In genomic region chr3:15860014-15860934, GRCh38 we compare ENCODE assay signal across 2 cellular contexts.
TF ChIP-seq lines count a peak whose summit lies in the region.

No MANE protein-coding gene starts in this region.

TF ChIP-seq in HEK293, 187 proteins besides CTCF, POLR2A, EP300 and RAD21 (continued from another document and continues in another):
- no peak for TF ChIP-seq ZNF18 (tag by site-specific recombination; IDR thresholded peaks at IDR 0.05)
- no peak; the same call in 1 of the 2 replicates for TF ChIP-seq GFI1B (tag by site-specific recombination; IDR thresholded peaks at IDR 0.05)
- TF ChIP-seq SP7 (tag by site-specific recombination; IDR thresholded peaks at IDR 0.05) = peak; percentile 77
- TF ChIP-seq ZNF580 (tag by site-specific recombination; IDR thresholded peaks at IDR 0.05) = peak; percentile 30; the same call in 1 of the 2 replicates
- no peak for TF ChIP-seq ZNF558 (tag by site-specific recombination; IDR thresholded peaks at IDR 0.05)
- TF ChIP-seq ZNF768 (tag by site-specific recombination; IDR thresholded peaks at IDR 0.05) = no peak
- TF ChIP-seq HOXA7 (CRISPR knock-in tag; IDR thresholded peaks at IDR 0.05; ENCODE audit: borderline replicate concordance) = no peak
- TF ChIP-seq GLIS1 (tag by site-specific recombination; IDR thresholded peaks at IDR 0.05) = peak; percentile 37
- no peak for TF ChIP-seq ZNF747 (tag by site-specific recombination; IDR thresholded peaks at IDR 0.05)
- peak; percentile 77 for TF ChIP-seq ZXDB (tag by site-specific recombination; IDR thresholded peaks at IDR 0.05)
- TF ChIP-seq KLF8 (tag by site-specific recombination; IDR thresholded peaks at IDR 0.05) = peak; percentile 99
- no peak for TF ChIP-seq YY2 (tag by site-specific recombination; IDR thresholded peaks at IDR 0.05)
- TF ChIP-seq ZBTB48 (tag by site-specific recombination; IDR thresholded peaks at IDR 0.05) = peak; percentile 97
- no peak for TF ChIP-seq ZNF132 (tag by site-specific recombination; IDR thresholded peaks at IDR 0.05; ENCODE audit: borderline replicate concordance)
- TF ChIP-seq ZNF555 (tag by site-specific recombination; conservative IDR thresholded peaks at IDR 0.05) = no peak
- TF ChIP-seq ZNF157 (tag by site-specific recombination; IDR thresholded peaks at IDR 0.05) = 0 out of 2 replicates have a peak, but pooled peaks have one; percentile 24
- TF ChIP-seq SCRT2 (tag by site-specific recombination; IDR thresholded peaks at IDR 0.05) = peak; percentile 85
- 0 out of 2 replicates have a peak, but pooled peaks have one; percentile 10 for TF ChIP-seq ZNF449 (tag by site-specific recombination; IDR thresholded peaks at IDR 0.05)
- no peak for TF ChIP-seq ZNF184 (tag by site-specific recombination; IDR thresholded peaks at IDR 0.05)
- no peak for TF ChIP-seq ZFP41 (tag by site-specific recombination; IDR thresholded peaks at IDR 0.05; ENCODE audit: borderline replicate concordance)
- no peak for TF ChIP-seq TCF7L2 (IDR thresholded peaks at IDR 0.05; ENCODE audit: borderline replicate concordance, low read depth, low read length)
- TF ChIP-seq ZNF114 (tag by site-specific recombination; IDR thresholded peaks at IDR 0.05) = no peak
- no peak for TF ChIP-seq ZNF169 (tag by site-specific recombination; IDR thresholded peaks at IDR 0.05)
- TF ChIP-seq ZNF521 (tag by site-specific recombination; IDR thresholded peaks at IDR 0.05) = no peak
- no peak for TF ChIP-seq ZBTB49 (tag by site-specific recombination; IDR thresholded peaks at IDR 0.05; ENCODE audit: low read depth)
- TF ChIP-seq KLF7 (tag by site-specific recombination; IDR thresholded peaks at IDR 0.05; ENCODE audit: borderline replicate concordance) = peak; percentile 98
- no peak for TF ChIP-seq SALL2 (tag by site-specific recombination; IDR thresholded peaks at IDR 0.05; ENCODE audit: borderline replicate concordance)
- TF ChIP-seq ZNF654 (tag by site-specific recombination; IDR thresholded peaks at IDR 0.05; ENCODE audit: low read depth) = no peak
- TF ChIP-seq ZNF140 (tag by site-specific recombination; IDR thresholded peaks at IDR 0.05) = no peak
- no peak for TF ChIP-seq ZNF658 (tag by site-specific recombination; IDR thresholded peaks at IDR 0.05)
- TF ChIP-seq ZNF37A (tag by site-specific recombination; IDR thresholded peaks at IDR 0.05) = no peak
- no peak for TF ChIP-seq ZFP3 (tag by site-specific recombination; IDR thresholded peaks at IDR 0.05; ENCODE audit: low read depth)

TF ChIP-seq in HepG2, 621 proteins besides CTCF, POLR2A, EP300 and RAD21 (continued from another document and continues in another):
- TF ChIP-seq THAP9 (CRISPR knock-in tag; IDR thresholded peaks at IDR 0.05; ENCODE audit: borderline replicate concordance) = 0 out of 2 replicates have a peak, but pooled peaks have one; percentile 30
- TF ChIP-seq ZNF580 (CRISPR knock-in tag; IDR thresholded peaks at IDR 0.05; ENCODE audit: borderline replicate concordance, low read depth) = 0 out of 2 replicates have a peak, but pooled peaks have one; percentile 23
- TF ChIP-seq BRD4 (CRISPR knock-in tag; IDR thresholded peaks at IDR 0.05) = no peak
- no peak for TF ChIP-seq ZHX2 (IDR thresholded peaks at IDR 0.05; ENCODE audit: low read depth)
- no peak for TF ChIP-seq ZHX2 (CRISPR knock-in tag; IDR thresholded peaks at IDR 0.05; ENCODE audit: borderline replicate concordance)
- TF ChIP-seq CC2D1A (CRISPR knock-in tag; IDR thresholded peaks at IDR 0.05) = no peak
- TF ChIP-seq HNRNPH1 (optimal IDR thresholded peaks at IDR 0.05; ENCODE audit: low read depth, low read length) = no peak
- TF ChIP-seq MXI1 (IDR thresholded peaks at IDR 0.05; ENCODE audit: borderline replicate concordance, low read depth, low read length) = peak; percentile 59; the same call in 2 of the 3 replicates
- peak; percentile 20; the same call in 1 of the 2 replicates for TF ChIP-seq MED1 (CRISPR knock-in tag; IDR thresholded peaks at IDR 0.05)
- no peak for TF ChIP-seq ZNF138 (CRISPR knock-in tag; IDR thresholded peaks at IDR 0.05; ENCODE audit: low read depth)
- TF ChIP-seq ZNF576 (CRISPR knock-in tag; IDR thresholded peaks at IDR 0.05) = no peak
- 0 out of 2 replicates have a peak, but pooled peaks have one; percentile 76 for TF ChIP-seq PCBP1 (IDR thresholded peaks at IDR 0.05; ENCODE audit: borderline replicate concordance, low read depth, low read length)
- TF ChIP-seq KDM4B (CRISPR knock-in tag; IDR thresholded peaks at IDR 0.05) = no peak
- TF ChIP-seq DNMT1 (CRISPR knock-in tag; IDR thresholded peaks at IDR 0.05) = no peak
- TF ChIP-seq FOXJ3 (CRISPR knock-in tag; IDR thresholded peaks at IDR 0.05; ENCODE audit: borderline replicate concordance) = no peak
- no peak for TF ChIP-seq ISX (CRISPR knock-in tag; conservative IDR thresholded peaks at IDR 0.05)
- TF ChIP-seq HNF4G (IDR thresholded peaks at IDR 0.05; ENCODE audit: borderline replicate concordance, low read depth, low read length) = no peak
- no peak for TF ChIP-seq HNF4G (CRISPR knock-in tag; IDR thresholded peaks at IDR 0.05; ENCODE audit: borderline replicate concordance, low read depth)
- TF ChIP-seq JUN (CRISPR knock-in tag; IDR thresholded peaks at IDR 0.05) = no peak
- no peak for TF ChIP-seq PCBP2 (optimal IDR thresholded peaks at IDR 0.05; ENCODE audit: low read depth, low read length, poor library complexity, severe bottlenecking)
- peak; percentile 56; the same call in 1 of the 2 replicates for TF ChIP-seq ZNF746 (CRISPR knock-in tag; IDR thresholded peaks at IDR 0.05)
- peak; percentile 45 for TF ChIP-seq HNRNPLL (IDR thresholded peaks at IDR 0.05; ENCODE audit: low read depth, low read length, poor library complexity, severe bottlenecking)
- TF ChIP-seq ZNF772 (CRISPR knock-in tag; IDR thresholded peaks at IDR 0.05) = 0 out of 2 replicates have a peak, but pooled peaks have one; percentile 32
- 0 out of 2 replicates have a peak, but pooled peaks have one; percentile 21 for TF ChIP-seq THAP11 (CRISPR knock-in tag; IDR thresholded peaks at IDR 0.05)
- no peak for TF ChIP-seq ZNF709 (CRISPR knock-in tag; IDR thresholded peaks at IDR 0.05)
- peak; percentile 79; the same call in 1 of the 2 replicates for TF ChIP-seq SAFB2 (CRISPR knock-in tag; IDR thresholded peaks at IDR 0.05; ENCODE audit: borderline replicate concordance, low read depth)
- TF ChIP-seq PHF5A (CRISPR knock-in tag; IDR thresholded peaks at IDR 0.05; ENCODE audit: low read depth, unreplicated experiment) = no peak
- TF ChIP-seq ATF5 (CRISPR knock-in tag; IDR thresholded peaks at IDR 0.05; ENCODE audit: low read depth) = no peak
- no peak for TF ChIP-seq ZNF142 (CRISPR knock-in tag; IDR thresholded peaks at IDR 0.05)
- TF ChIP-seq ZNF350 (CRISPR knock-in tag; IDR thresholded peaks at IDR 0.05; ENCODE audit: borderline replicate concordance, low read depth) = peak; percentile 46; the same call in 1 of the 2 replicates
- TF ChIP-seq ELF1 (CRISPR knock-in tag; IDR thresholded peaks at IDR 0.05) = peak; percentile 7; the same call in 1 of the 2 replicates
- no peak; the same call in 1 of the 2 replicates for TF ChIP-seq TBX3 (IDR thresholded peaks at IDR 0.05; ENCODE audit: borderline replicate concordance)
- TF ChIP-seq ZNF431 (CRISPR knock-in tag; IDR thresholded peaks at IDR 0.05; ENCODE audit: borderline replicate concordance, low read depth) = no peak
